ENCODE assay signal across 14 cellular contexts in genomic region chr2:159111346-159111922, GRCh38.
DNase-seq lines count a peak whose midpoint lies in the region; ATAC-seq, FAIRE-seq and TF ChIP-seq lines count a peak whose summit lies in the region.
"Had no signal": no experiment of that assay in that cellular context is flagged by ENCODE, and none has a peak within 500 bp of the region (broad histone marks: within the 10 kb centered on the region; RNA-seq: fewer than 3 reads in every experiment).

No MANE protein-coding gene starts in this region.

- DNase-seq in Ammon's horn (ENCODE audit: low spot score) (peak; percentile 86), MG63 (peak; percentile 28), K562 (ENCODE audit: extremely low read depth in 1 of 4, low spot score in 3 of 4) (no peak), medulla oblongata (ENCODE audit: extremely low spot score) (peak; percentile 79), activated gamma-delta T cell (lab: John Stamatoyannopoulos, UW) (no peak), A673 (ENCODE audit: low spot score) (no peak)
- DNase-seq in stimulated activated CD8-positive, alpha-beta memory T cell treated with anti-CD3 and anti-CD28 coated beads, Interleukin-4, amount 100 ng/mL, for 48 hours = no peak
- DNase-seq: activated CD8-positive, alpha-beta T cell treated with anti-CD3 and anti-CD28 coated beads, Interleukin-2, amount 10 ng/mL, durations not matched to agents 7 days and 5 days; NCI-H1092; psoas muscle; transverse colon had no signal

- no TSS peak for BruUV-seq in K562 (replicated peaks; lab: Mats Ljungman, UMichigan)
- no TSS peak for BruUV-seq in A673 (replicated peaks; lab: Mats Ljungman, UMichigan)

- FAIRE-seq in K562 (lab: Jason Lieb, UNC) = no peak

- WGBS in K562 (ENCODE audit: insufficient coverage, low coverage, missing lambda C conversion rate) = under 1% methylated on average over 7 of the region's 7 CpGs

- no peak overlapping the region for H3K9ac ChIP-seq in K562 (ENCODE audit: insufficient read depth in 1 of 2, low read depth in 2 of 2, low read length in 2 of 2)

- H3K36me3 ChIP-seq in MG63 (no peaks in the 10 kb centered on the region), K562 (ENCODE audit: control insufficient read depth, insufficient read depth, low read length) (no peaks in the 10 kb centered on the region), A673 (ENCODE audit: insufficient read depth, low read length, poor library complexity, severe bottlenecking) (no peaks in the 10 kb centered on the region)
- H3K36me3 ChIP-seq: ascending aorta, transverse colon had no signal

- no peak overlapping the region for H2AFZ ChIP-seq in K562 (ENCODE audit: low read depth, low read length)

- H3K4me3 ChIP-seq in MG63 (no peak overlapping the region), K562 (no peak overlapping the region), A673 (ENCODE audit: low read depth, low read length, poor library complexity, severe bottlenecking) (no peak overlapping the region)
- H3K4me3 ChIP-seq: ascending aorta, psoas muscle, SJSA1, transverse colon had no signal

- TF ChIP-seq CTCF in K562 (IDR thresholded peaks at IDR 0.05 in 2 of 3, conservative IDR thresholded peaks at IDR 0.05 in 1 of 3; ENCODE audit: insufficient read depth in 2 of 3, low read depth in 1 of 3, low read length in 3 of 3) = no peak
- TF ChIP-seq CTCF in A673 (conservative IDR thresholded peaks at IDR 0.05; ENCODE audit: low read depth, low read length) = no peak

- no peak overlapping the region for H3K4me2 ChIP-seq in K562 (ENCODE audit: insufficient read depth, low read length)

- H3K27ac ChIP-seq in K562 (ENCODE audit: extremely low read depth, low read depth, low read length) (no peak overlapping the region), A673 (ENCODE audit: low read depth, low read length, poor library complexity, severe bottlenecking) (no peak overlapping the region)
- H3K27ac ChIP-seq: ascending aorta, psoas muscle, SJSA1, transverse colon had no signal

- in situ Hi-C loops in K562 (cut with MboI) = no loop called here

- TF ChIP-seq RAD21 in K562 (CRISPR knock-in tag; conservative IDR thresholded peaks at IDR 0.05 in 1 of 2, IDR thresholded peaks at IDR 0.05 in 1 of 2) = no peak

- POLR2A ChIA-PET in K562 (lab: Yijun Ruan, JAX) = interaction anchor here (0.6 to 1.1 kb wide), 6 partner anchors 9 to 36 kb away, joined by 3 to 4 read pairs (median 3); no protein-coding TSS in a partner anchor
- POLR2A ChIA-PET in A673 (lab: Charles Lee; ENCODE audit: low non-redundant PET) = no interaction called here

- no peaks in the 10 kb centered on the region for H3K4me1 ChIP-seq in K562 (replicated peaks in 1 of 2; ENCODE audit: control insufficient read depth in 2 of 2, insufficient read depth in 2 of 2, low read length in 2 of 2)
- no peaks in the 10 kb centered on the region for H3K4me1 ChIP-seq in A673 (ENCODE audit: insufficient read depth, low read length, poor library complexity, severe bottlenecking)
- H3K4me1 ChIP-seq: psoas muscle had no signal

- no peaks in the 10 kb centered on the region for H3K9me1 ChIP-seq in K562 (ENCODE audit: control insufficient read depth, insufficient read depth, low read length)

- CTCF ChIA-PET in K562 (lab: Yijun Ruan, JAX; ENCODE audit: low intra/inter-chr PET ratio) (no interaction called here), A673 (lab: Charles Lee) (no interaction called here)

- ATAC-seq in K562 (peak; percentile 64; the same call in 2 of the 3 replicates), HG03025 (IDR thresholded peaks at IDR 0.05; ENCODE audit: low FRiP score, unreplicated experiment) (no peak)
- ATAC-seq: activated CD8-positive, alpha-beta T cell treated with anti-CD3 and anti-CD28 coated beads, Interleukin-2, amount 10 ng/mL, durations not matched to agents 7 days and 5 days had no signal

- TF ChIP-seq POLR2A in K562 (conservative IDR thresholded peaks at IDR 0.05) = no peak

- H3K27me3 ChIP-seq in MG63 = no peaks in the 10 kb centered on the region
- H3K27me3 ChIP-seq in K562 (ENCODE audit: control insufficient read depth in 2 of 2, insufficient read depth in 2 of 2, low read length in 2 of 2) = peaks cover 25 to 44% of the 10 kb centered on the region in 2 experiments
- no peaks in the 10 kb centered on the region for H3K27me3 ChIP-seq in A673 (replicated peaks; ENCODE audit: insufficient read depth, low read depth, low read length, poor library complexity)
- H3K27me3 ChIP-seq: ascending aorta, SJSA1, transverse colon had no signal

- intact Hi-C loops in K562 (cut with micrococcal nuclease) (loop anchor here (10.0 kb wide), 1 partner anchor 1077 kb away; no protein-coding TSS in a partner anchor), A673 (cut with micrococcal nuclease; ENCODE audit: unreplicated experiment) (no loop called here)

- TF ChIP-seq EP300 in K562 (IDR thresholded peaks at IDR 0.05; ENCODE audit: low read length) = no peak

- H3K9me3 ChIP-seq in MG63 (no peaks in the 10 kb centered on the region), K562 (replicated peaks; ENCODE audit: control insufficient read depth, insufficient read depth, low read depth, low read length) (no peaks in the 10 kb centered on the region), A673 (ENCODE audit: low read depth, low read length, poor library complexity, severe bottlenecking) (no peaks in the 10 kb centered on the region)
- H3K9me3 ChIP-seq: ascending aorta, psoas muscle, SJSA1, transverse colon had no signal

- H3K79me2 ChIP-seq in K562 (ENCODE audit: control insufficient read depth, insufficient read depth, low read length) = no peaks in the 10 kb centered on the region

- H4K20me1 ChIP-seq in K562 (replicated peaks; ENCODE audit: control insufficient read depth, insufficient read depth, low read length) = no peaks in the 10 kb centered on the region

TF ChIP-seq in K562, 482 proteins besides CTCF, POLR2A, EP300 and RAD21:
- TF ChIP-seq THRB (CRISPR knock-in tag; conservative IDR thresholded peaks at IDR 0.05) (no peak), NCOR1 (IDR thresholded peaks at IDR 0.05) (no peak), ADNP (tag; IDR thresholded peaks at IDR 0.05) (no peak), ZNF57 (CRISPR knock-in tag; IDR thresholded peaks at IDR 0.05) (no peak), TCF3 (CRISPR knock-in tag; IDR thresholded peaks at IDR 0.05) (no peak), ZNF324 (CRISPR knock-in tag; IDR thresholded peaks at IDR 0.05) (no peak), ZNF695 (CRISPR knock-in tag; IDR thresholded peaks at IDR 0.05) (no peak), ATF7 (IDR thresholded peaks at IDR 0.05) (no peak), PTTG1 (tag; IDR thresholded peaks at IDR 0.05; ENCODE audit: low read depth) (no peak), SUPT5H (IDR thresholded peaks at IDR 0.05) (no peak), GTF2B (IDR thresholded peaks at IDR 0.05; ENCODE audit: extremely low read depth, insufficient read length) (no peak), IRF2 (CRISPR knock-in tag; IDR thresholded peaks at IDR 0.05) (no peak), CREB1 (IDR thresholded peaks at IDR 0.05) (no peak), CREB1 (CRISPR knock-in tag; IDR thresholded peaks at IDR 0.05) (no peak), ZNF282 (CRISPR knock-in tag; IDR thresholded peaks at IDR 0.05) (no peak), SIX5 (IDR thresholded peaks at IDR 0.05; ENCODE audit: borderline replicate concordance in 1 of 2, insufficient read depth in 1 of 2, low read depth in 1 of 2, low read length in 2 of 2) (no peak), PCBP1 (IDR thresholded peaks at IDR 0.05; ENCODE audit: low read depth, low read length, poor library complexity, severe bottlenecking) (no peak)
- TF ChIP-seq, protein P1, sequence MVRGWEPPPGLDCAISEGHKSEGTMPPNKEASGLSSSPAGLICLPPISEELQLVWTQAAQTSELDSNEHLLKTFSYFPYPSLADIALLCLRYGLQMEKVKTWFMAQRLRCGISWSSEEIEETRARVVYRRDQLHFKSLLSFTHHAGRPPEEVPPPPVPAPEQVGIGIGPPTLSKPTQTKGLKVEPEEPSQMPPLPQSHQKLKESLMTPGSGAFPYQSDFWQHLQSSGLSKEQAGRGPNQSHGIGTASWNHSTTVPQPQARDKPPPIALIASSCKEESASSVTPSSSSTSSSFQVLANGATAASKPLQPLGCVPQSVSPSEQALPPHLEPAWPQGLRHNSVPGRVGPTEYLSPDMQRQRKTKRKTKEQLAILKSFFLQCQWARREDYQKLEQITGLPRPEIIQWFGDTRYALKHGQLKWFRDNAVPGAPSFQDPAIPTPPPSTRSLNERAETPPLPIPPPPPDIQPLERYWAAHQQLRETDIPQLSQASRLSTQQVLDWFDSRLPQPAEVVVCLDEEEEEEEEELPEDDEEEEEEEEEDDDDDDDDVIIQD (CRISPR knock-in tag; IDR thresholded peaks at IDR 0.05) = no peak
TF ChIP-seq in K562: peak in this region for 0.

Comparison
In these comparisons a context has a peak if more than half of its experiments do, and no peak if none do; other contexts are left out.
1. DNase-seq: peak in Ammon's horn (single experiment), MG63 (single experiment) and medulla oblongata (single experiment); none in K562 (0 of 4), activated gamma-delta T cell (single experiment), A673 (single experiment) and stimulated activated CD8-positive, alpha-beta memory T cell treated with anti-CD3 and anti-CD28 coated beads, Interleukin-4, amount 100 ng/mL, for 48 hours (single experiment).